In the genomic region with DNA sequence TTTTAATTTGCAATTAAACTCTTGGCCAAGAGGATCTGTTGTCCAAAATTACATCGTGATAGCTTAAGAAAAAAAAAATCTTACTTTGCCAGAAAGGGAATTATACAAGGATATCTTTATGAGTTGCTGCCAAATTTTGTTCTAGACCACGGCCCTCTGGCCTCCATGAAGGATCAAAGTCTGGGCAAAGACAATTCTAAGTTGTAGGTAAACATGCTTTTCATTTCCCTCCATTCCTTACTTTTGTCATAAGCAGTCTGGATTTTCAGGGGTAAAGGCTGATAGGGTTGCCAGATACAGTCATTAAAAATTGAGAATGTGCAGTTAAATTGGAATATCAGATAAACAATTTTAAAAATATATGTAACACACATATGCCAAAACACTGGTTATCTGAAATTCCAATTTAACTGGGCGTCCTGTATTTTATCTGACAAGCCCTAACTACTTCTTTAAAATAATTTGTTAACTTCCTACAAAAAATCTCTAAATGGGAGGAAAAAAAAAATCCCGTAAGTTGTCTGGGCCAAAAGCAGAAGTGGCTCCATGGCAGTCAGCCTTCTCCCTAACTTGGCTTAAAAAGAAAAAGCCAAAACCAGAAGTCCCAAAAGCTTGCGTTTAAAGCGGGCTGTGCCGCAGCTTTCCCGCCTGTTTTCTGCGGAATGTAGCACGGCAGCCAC, we compare ENCODE assay signal across 8 cellular contexts.
A peak's percentile ranks its signal among the peaks of the same experiment; 100 is the strongest.
DNase-seq lines count a peak whose midpoint lies in the region; ATAC-seq and TF ChIP-seq lines count a peak whose summit lies in the region.

No MANE protein-coding gene starts in this region.

- peak overlapping the region; percentile 94 for H3K4me3 ChIP-seq in CD8-positive, alpha-beta T cell (ENCODE audit: low read depth, low read length)
- peak overlapping the region; percentile 91 for H3K4me3 ChIP-seq in MG63
- H3K4me3 ChIP-seq in duodenal mucosa (ENCODE audit: low read depth in 1 of 2, low read length in 2 of 2), result peak overlapping the region; percentile 85 to 88
- H3K4me3 ChIP-seq in neutrophil (ENCODE audit: low read depth in 1 of 2, low read length in 1 of 2), result peak overlapping the region; percentile 86 to 89

- no peak for ATAC-seq in CD8-positive, alpha-beta T cell
- ATAC-seq in HG03095 (IDR thresholded peaks at IDR 0.05; ENCODE audit: unreplicated experiment) (no peak), GM21390 (IDR thresholded peaks at IDR 0.05; ENCODE audit: unreplicated experiment) (no peak)

- H3K4me3 Mint-ChIP-seq in CD8-positive, alpha-beta T cell, result peak overlapping the region; percentile 94

- peak overlapping the region; percentile 78 to 90 for H3K9ac ChIP-seq in duodenal mucosa (ENCODE audit: low read depth in 1 of 2, low read length in 2 of 2)

- no peaks in the 10 kb centered on the region for H3K36me3 Mint-ChIP-seq in CD8-positive, alpha-beta T cell

- CTCF ChIA-PET in CD8-positive, alpha-beta T cell (lab: Charles Lee), result interaction anchor here (1.2 to 2.4 kb wide), 2 partner anchors 20 to 24 kb away, joined by 3 to 7 read pairs; no protein-coding TSS in a partner anchor

- H3K9me3 ChIP-seq in CD8-positive, alpha-beta T cell (ENCODE audit: low read length), result no peaks in the 10 kb centered on the region
- H3K9me3 ChIP-seq in MG63, result no peaks in the 10 kb centered on the region
- no peaks in the 10 kb centered on the region for H3K9me3 ChIP-seq in duodenal mucosa (ENCODE audit: control insufficient read depth in 1 of 2, low read length in 2 of 2)
- H3K9me3 ChIP-seq in neutrophil, result no peaks in the 10 kb centered on the region

- no peaks in the 10 kb centered on the region for H3K27me3 Mint-ChIP-seq in CD8-positive, alpha-beta T cell (ENCODE audit: low read depth)

- peak overlapping the region; percentile 99 for H3K27ac Mint-ChIP-seq in CD8-positive, alpha-beta T cell

- no peak for TF ChIP-seq CTCF in CD8-positive, alpha-beta T cell (IDR thresholded peaks at IDR 0.05)
- TF ChIP-seq CTCF in neutrophil (IDR thresholded peaks at IDR 0.05), result no peak

- peaks cover 28% of the 10 kb centered on the region for H3K4me1 Mint-ChIP-seq in CD8-positive, alpha-beta T cell (ENCODE audit: low read depth)

- H3K27me3 ChIP-seq in CD8-positive, alpha-beta T cell (ENCODE audit: insufficient read depth, low read length), result no peaks in the 10 kb centered on the region
- no peaks in the 10 kb centered on the region for H3K27me3 ChIP-seq in MG63
- H3K27me3 ChIP-seq in duodenal mucosa (ENCODE audit: control insufficient read depth in 1 of 2, insufficient read depth in 2 of 2, low read length in 2 of 2), result no peaks in the 10 kb centered on the region
- H3K27me3 ChIP-seq in neutrophil, result no peaks in the 10 kb centered on the region

- POLR2A ChIA-PET in CD8-positive, alpha-beta T cell (lab: Charles Lee), result interaction anchor here (0.7 to 1.8 kb wide), 3 partner anchors 39 to 159 kb away, joined by 3 to 4 read pairs (median 3); no protein-coding TSS in a partner anchor

- H3K9me3 Mint-ChIP-seq in CD8-positive, alpha-beta T cell, result no peaks in the 10 kb centered on the region

- no peaks in the 10 kb centered on the region for H3K36me3 ChIP-seq in CD8-positive, alpha-beta T cell (ENCODE audit: insufficient read depth, low read length)
- H3K36me3 ChIP-seq in MG63, result peaks cover 28% of the 10 kb centered on the region
- no peaks in the 10 kb centered on the region for H3K36me3 ChIP-seq in duodenal mucosa (ENCODE audit: control insufficient read depth in 1 of 2, insufficient read depth in 2 of 2, low read length in 2 of 2)
- no peaks in the 10 kb centered on the region for H3K36me3 ChIP-seq in neutrophil

- H3K4me1 ChIP-seq in CD8-positive, alpha-beta T cell (ENCODE audit: insufficient read depth, low read length), result peaks cover 19% of the 10 kb centered on the region
- peaks cover 12 to 22% of the 10 kb centered on the region in 2 donors for H3K4me1 ChIP-seq in duodenal mucosa (ENCODE audit: control insufficient read depth in 1 of 2, insufficient read depth in 2 of 2, low read length in 2 of 2)
- peaks cover 19 to 22% of the 10 kb centered on the region in 2 experiments for H3K4me1 ChIP-seq in neutrophil (ENCODE audit: control insufficient read depth in 1 of 2, insufficient read depth in 1 of 2, low read depth in 1 of 2, low read length in 1 of 2)

- H3K27ac ChIP-seq in CD8-positive, alpha-beta T cell (ENCODE audit: low read depth, low read length), result peak overlapping the region; percentile 96
- H3K27ac ChIP-seq in duodenal mucosa (ENCODE audit: low read depth, low read length) (peak overlapping the region; percentile 98), neutrophil (peak overlapping the region; percentile 91)

- intact Hi-C loops in CD8-positive, alpha-beta T cell (cut with DNase I, micrococcal nuclease), result loop anchor here (1.0 to 5.0 kb wide), 10 partner anchors 19 to 1800 kb away; a partner anchor contains a TSS

- no peak for DNase-seq in CD8-positive, alpha-beta T cell
- DNase-seq in MG63, result no peak
- no peak for DNase-seq in middle frontal gyrus (ENCODE audit: extremely low spot score, low spot score)
- no peak for DNase-seq in activated effector memory CD4-positive, alpha-beta T cell treated with anti-CD3 and anti-CD28 coated beads, Interleukin-2, amount 50 U/mL, for 16 hours
